ENCODE assay signal across 1 cellular context in genomic region chr19:55353803-55354697, GRCh38.
TF ChIP-seq lines count a peak whose summit lies in the region.

No MANE protein-coding gene starts in this region.

TF ChIP-seq in H1, 55 proteins besides CTCF, POLR2A, EP300 and RAD21:
- TF ChIP-seq KDM5A (IDR thresholded peaks at IDR 0.05; ENCODE audit: low read length) = no peak
- no peak for TF ChIP-seq BCL11A (IDR thresholded peaks at IDR 0.05; ENCODE audit: low read depth in 2 of 2, low read length in 2 of 2)
- no peak for TF ChIP-seq NANOG (IDR thresholded peaks at IDR 0.05; ENCODE audit: insufficient read depth, low read depth, low read length, poor library complexity, severe bottlenecking)
- 0 out of 2 replicates have a peak, but pooled peaks have one; percentile 27 for TF ChIP-seq BACH1 (IDR thresholded peaks at IDR 0.05; ENCODE audit: low read length)
- TF ChIP-seq RNF2 (IDR thresholded peaks at IDR 0.05; ENCODE audit: borderline replicate concordance, low read depth, low read length, missing control alignments, poor library complexity, severe bottlenecking) = no peak
- TF ChIP-seq GABPA (IDR thresholded peaks at IDR 0.05; ENCODE audit: borderline replicate concordance, insufficient read depth, low read length) = no peak
- no peak for TF ChIP-seq TCF12 (IDR thresholded peaks at IDR 0.05; ENCODE audit: low read depth, low read length)
- TF ChIP-seq SP4 (IDR thresholded peaks at IDR 0.05; ENCODE audit: low read length) = no peak
- no peak for TF ChIP-seq CBX5 (IDR thresholded peaks at IDR 0.05; ENCODE audit: low read depth, low read length)
- no peak for TF ChIP-seq SAP30 (IDR thresholded peaks at IDR 0.05; ENCODE audit: insufficient read depth, insufficient replicate concordance, low read length)
- TF ChIP-seq SP2 (IDR thresholded peaks at IDR 0.05; ENCODE audit: low read length) = no peak
- TF ChIP-seq POLR2AphosphoS5 (IDR thresholded peaks at IDR 0.05; ENCODE audit: low read depth, low read length) = no peak
- no peak for TF ChIP-seq SRF (IDR thresholded peaks at IDR 0.05; ENCODE audit: low read depth, low read length)
- TF ChIP-seq TAF1 (IDR thresholded peaks at IDR 0.05; ENCODE audit: low read depth, low read length) = no peak
- TF ChIP-seq YY1 (IDR thresholded peaks at IDR 0.05; ENCODE audit: low read depth, low read length) = no peak
- no peak for TF ChIP-seq ZNF274 (IDR thresholded peaks at IDR 0.05; ENCODE audit: borderline replicate concordance, extremely low read depth, low read length)
- TF ChIP-seq KDM4A (IDR thresholded peaks at IDR 0.05; ENCODE audit: low read depth, low read length, severe bottlenecking) = peak; percentile 52
TF ChIP-seq in H1: peak in this region for 2.
